Comparison of ENCODE assay signal across 17 cellular contexts in the genomic region with DNA sequence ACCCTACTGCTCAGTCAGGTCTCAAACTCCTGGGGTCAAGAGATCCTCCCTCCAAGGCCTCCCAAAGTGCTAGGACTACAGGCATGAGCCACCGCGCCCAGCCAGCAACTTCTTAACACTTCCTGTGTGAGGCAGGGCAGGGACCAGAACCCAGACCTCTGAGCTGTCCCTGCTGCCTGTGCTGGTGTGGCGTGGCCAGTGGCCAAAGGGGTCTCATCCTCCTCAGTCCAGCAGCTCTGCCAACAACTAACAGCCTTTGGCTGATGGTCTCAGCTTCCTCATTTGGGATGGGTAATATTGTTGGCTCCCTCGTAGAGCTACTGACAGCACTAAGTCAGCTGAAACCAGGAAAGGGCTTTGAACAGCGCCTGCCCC. TPM values are rescaled to one million over a fixed set of nuclear protein-coding genes. Genes with fewer than 3 reads are reported as not detected.
DNase-seq lines count a peak whose midpoint lies in the region; ATAC-seq and TF ChIP-seq lines count a peak whose summit lies in the region.
"Had no signal": no experiment of that assay in that cellular context is flagged by ENCODE, and none has a peak within 500 bp of the region (broad histone marks: within the 10 kb centered on the region; RNA-seq: fewer than 3 reads in every experiment).

No MANE protein-coding gene starts in this region.

- peak overlapping the region; percentile 99 for H3K27ac ChIP-seq in HUES48 (ENCODE audit: low read depth, low read length)
- peak overlapping the region; percentile 8 for H3K27ac ChIP-seq in adipose tissue (ENCODE audit: low read depth, low read length)
- H3K27ac ChIP-seq in iPS DF 6.9 (ENCODE audit: low read length): peak overlapping the region; percentile 16
- H3K27ac ChIP-seq in gastrocnemius medialis: peak overlapping the region; percentile 65 to 72 (median 71)
- H3K27ac ChIP-seq: C4-2B had no signal

- ATAC-seq in gastrocnemius medialis (no peak), GM21390 (IDR thresholded peaks at IDR 0.05; ENCODE audit: unreplicated experiment) (no peak), GM18907 (IDR thresholded peaks at IDR 0.05; ENCODE audit: unreplicated experiment) (no peak)
- ATAC-seq: GM12878; stimulated activated memory B cell treated with anti-CD40 and anti-IgM and Interleukin-4, amounts not matched to agents 10 μg/mL and 1 μg/mL and 100 μg/mL, for 72 hours had no signal

- no peak for TF ChIP-seq CTCF in gastrocnemius medialis (IDR thresholded peaks at IDR 0.05 in 4 of 5, conservative IDR thresholded peaks at IDR 0.05 in 1 of 5)
- TF ChIP-seq CTCF in BE2C (IDR thresholded peaks at IDR 0.05; ENCODE audit: low read depth, low read length): no peak

- in situ Hi-C loops in gastrocnemius medialis (cut with MboI; ENCODE audit: low sequenced_read_pairs in 4 of 4): loop anchor here in 2 of 4 donors (5.0 to 10.0 kb wide), 2 partner anchors 88 to 91 kb away; a partner anchor contains a TSS

- peak overlapping the region; percentile 81 for H3K4me3 ChIP-seq in HUES48 (ENCODE audit: low read depth, low read length)
- H3K4me3 ChIP-seq in iPS DF 6.9 (ENCODE audit: low read length): peak overlapping the region; percentile 16; the same call in 1 of the 2 replicates
- H3K4me3 ChIP-seq in gastrocnemius medialis: no peak overlapping the region
- no peak overlapping the region for H3K4me3 ChIP-seq in BE2C (ENCODE audit: low read depth, low read length)
- H3K4me3 ChIP-seq: GM12878 had no signal

- H3K9ac ChIP-seq in HUES48 (ENCODE audit: low read depth, low read length): peak overlapping the region; percentile 95

- intact Hi-C loops in gastrocnemius medialis (cut with DNase I; ENCODE audit: low total_unique reads): loop anchor here (2.0 kb wide), 2 partner anchors 37 to 41 kb away; a partner anchor contains a TSS

- H3K36me3 ChIP-seq in HUES48 (ENCODE audit: control insufficient read depth, insufficient read depth, low read length) (no peaks in the 10 kb centered on the region), iPS DF 6.9 (ENCODE audit: control insufficient read depth, insufficient read depth, low read length) (no peaks in the 10 kb centered on the region), gastrocnemius medialis (no peaks in the 10 kb centered on the region), BE2C (no peaks in the 10 kb centered on the region)

- no peaks in the 10 kb centered on the region for H3K9me3 ChIP-seq in HUES48 (ENCODE audit: control insufficient read depth, insufficient read depth, low read length)
- no peaks in the 10 kb centered on the region for H3K9me3 ChIP-seq in iPS DF 6.9 (ENCODE audit: control insufficient read depth, insufficient read depth, low read length)
- H3K9me3 ChIP-seq in gastrocnemius medialis: no peaks in the 10 kb centered on the region
- no peaks in the 10 kb centered on the region for H3K9me3 ChIP-seq in BE2C

- H3K27me3 ChIP-seq in HUES48 (ENCODE audit: control insufficient read depth, insufficient read depth, low read length) (no peaks in the 10 kb centered on the region), iPS DF 6.9 (ENCODE audit: control insufficient read depth, insufficient read depth, low read length) (no peaks in the 10 kb centered on the region), gastrocnemius medialis (no peaks in the 10 kb centered on the region), BE2C (no peaks in the 10 kb centered on the region)

- H3K4me1 ChIP-seq in HUES48 (ENCODE audit: control insufficient read depth, insufficient read depth, low read length) (peaks cover 15% of the 10 kb centered on the region), iPS DF 6.9 (ENCODE audit: control insufficient read depth, insufficient read depth, low read length) (peaks cover 3% of the 10 kb centered on the region), gastrocnemius medialis (peaks cover 16 to 17% of the 10 kb centered on the region in 2 donors), BE2C (peaks cover 4% of the 10 kb centered on the region; the same call in 1 of the 2 replicates)

- WGBS in adipose tissue, 3 donors: 71 to 85% (median 72%) methylated on average over 5 of the region's 5 CpGs
- no CpG with 5 or more reads among the region's 5 CpGs for WGBS in iPS DF 6.9 (ENCODE audit: insufficient coverage, insufficient read length)

- DNase-seq in iPS DF 6.9 (ENCODE audit: low read depth, low spot score) (no peak), gastrocnemius medialis (no peak), BE2C (no peak), Kasumi-1 (lab: John Stamatoyannopoulos, UW) (no peak)
- DNase-seq: activated CD8-positive, alpha-beta memory T cell treated with anti-CD3 and anti-CD28 coated beads, Interleukin-2, amount 50 U/mL, for 4 hours; activated naive CD8-positive, alpha-beta T cell treated with anti-CD3 and anti-CD28 coated beads for 36 hours; DMS79 treated with DMSO at 0.1 percent for 48 hours; NCI-H1092 treated with DMSO at 0.1 percent for 48 hours; NCI-H345; retina had no signal

- TF ChIP-seq POLR2A in gastrocnemius medialis (IDR thresholded peaks at IDR 0.05): no peak

RNA-seq across cellular contexts. Expression of a gene that starts 1.4 kb away (rescaled TPM):
- 10 to 100 TPM in 1 of 3 donors, 1 to 10 TPM in 2; 5.0 to 13.4 (median 7.9) TPM for polyA plus RNA-seq in adipose tissue
- 10 to 100 TPM in 3 of 4 donors, 1 to 10 TPM in 1; 9.7 to 21.0 (median 15.7) TPM for total RNA-seq in gastrocnemius medialis
- 16.0 TPM for polyA plus RNA-seq in BE2C (2012; ENCODE audit: insufficient read depth, insufficient read length, low read depth)

RNA-seq across cellular contexts. Expression of a gene that starts 34.5 kb away (rescaled TPM):
- polyA plus RNA-seq in adipose tissue: 100 to 1,000 TPM; 189 to 228 (median 200) TPM
- 100 to 1,000 TPM; 600 to 752 (median 681) TPM for total RNA-seq in gastrocnemius medialis
- polyA plus RNA-seq in BE2C (2012; ENCODE audit: insufficient read depth, insufficient read length, low read depth): 98.2 TPM

RNA-seq across cellular contexts. Expression of a gene that starts 36.4 kb away (rescaled TPM):
- 1 to 10 TPM; 2.2 to 8.5 (median 3.0) TPM for polyA plus RNA-seq in adipose tissue
- total RNA-seq in gastrocnemius medialis: 10 to 100 TPM; 19.3 to 45.2 (median 34.3) TPM
- polyA plus RNA-seq in BE2C (2012; ENCODE audit: insufficient read depth, insufficient read length, low read depth): 6.6 TPM

RNA-seq across cellular contexts. Expression of a gene that starts 40.4 kb away (rescaled TPM):
- 10 to 100 TPM; 21.3 to 50.7 (median 24.4) TPM for polyA plus RNA-seq in adipose tissue
- 100 to 1,000 TPM; 188 to 271 (median 224) TPM for total RNA-seq in gastrocnemius medialis
- 47.5 TPM for polyA plus RNA-seq in BE2C (2012; ENCODE audit: insufficient read depth, insufficient read length, low read depth)

Comparison
In these comparisons a context has a peak if more than half of its experiments do, and no peak if none do; other contexts are left out.
1. H3K27ac ChIP-seq: peak in every context shown above with its lines; median percentile 99 in HUES48; 71 in gastrocnemius medialis; 16 in iPS DF 6.9; 8 in adipose tissue.
2. H3K4me3 ChIP-seq: peak in HUES48 (single experiment) and iPS DF 6.9 (single experiment); none in gastrocnemius medialis (0 of 4) and BE2C (single experiment).